Comparison of ENCODE assay signal across 11 cellular contexts in the genomic region with DNA sequence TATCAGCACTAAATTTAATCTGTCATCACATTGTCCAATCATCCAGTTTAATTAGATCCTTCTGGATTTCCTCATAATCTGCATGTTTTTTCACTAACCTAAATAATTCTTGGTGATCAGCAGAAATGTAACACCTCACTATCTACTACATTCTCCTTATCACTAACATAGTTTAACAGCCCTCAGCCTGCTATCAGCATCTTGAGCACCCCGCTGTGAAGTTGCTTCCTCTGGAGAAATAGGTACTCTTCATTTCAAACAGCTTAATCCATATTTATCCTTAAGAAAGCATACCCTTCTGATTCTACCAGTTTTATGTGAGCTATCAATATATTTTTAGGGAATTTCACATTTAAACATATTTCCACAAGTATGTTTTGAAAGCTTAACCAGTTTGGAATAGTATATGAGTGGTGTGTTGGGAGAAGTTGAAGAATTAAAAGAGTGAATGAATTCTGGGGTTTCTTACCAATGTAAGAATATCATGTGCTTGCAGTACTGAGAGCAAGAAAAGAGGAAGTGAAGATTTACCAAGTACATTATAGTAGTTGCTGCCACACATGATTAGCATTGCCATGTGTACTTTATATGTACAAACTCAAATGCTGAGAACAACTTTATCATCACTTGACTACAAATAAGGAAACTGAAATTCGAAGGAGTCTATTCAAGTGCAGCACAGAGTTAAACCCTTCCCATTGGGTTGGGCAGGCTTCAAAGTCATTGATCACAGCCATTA.
DNase-seq lines count a peak whose midpoint lies in the region; ATAC-seq and TF ChIP-seq lines count a peak whose summit lies in the region.
"Had no signal": no experiment of that assay in that cellular context is flagged by ENCODE, and none has a peak within 500 bp of the region (broad histone marks: within the 10 kb centered on the region; RNA-seq: fewer than 3 reads in every experiment).

No MANE protein-coding gene starts in this region.

- TF ChIP-seq POLR2A in NB4 (IDR thresholded peaks at IDR 0.05; ENCODE audit: extremely low read depth, insufficient read length): no peak

- peak; percentile 100 for ATAC-seq in GM19452 (IDR thresholded peaks at IDR 0.05; ENCODE audit: unreplicated experiment)
- peak; percentile 100 for ATAC-seq in HG02973 (IDR thresholded peaks at IDR 0.05; ENCODE audit: unreplicated experiment)
- ATAC-seq: activated T-cell treated with anti-CD3 and anti-CD28 coated beads, Interleukin-2, amount 50 U/mL, for 4 hours; Right ventricle myocardium inferior had no signal

- no peaks in the 10 kb centered on the region for H3K79me2 ChIP-seq in DOHH2 (ENCODE audit: control insufficient read depth, low read length)

- H3K36me3 ChIP-seq in DOHH2 (ENCODE audit: control insufficient read depth, low read length): no peaks in the 10 kb centered on the region
- H3K36me3 ChIP-seq: neutrophil had no signal

- no peaks in the 10 kb centered on the region for H3K9me2 ChIP-seq in DOHH2 (replicated peaks; ENCODE audit: control insufficient read depth, low read length)

- H3K27ac ChIP-seq in DOHH2 (ENCODE audit: low read depth, low read length): peak overlapping the region; percentile 20; the same call in 1 of the 2 replicates
- H3K27ac ChIP-seq: neutrophil had no signal

- no peaks in the 10 kb centered on the region for H3K9me3 ChIP-seq in DOHH2 (ENCODE audit: control insufficient read depth, insufficient read depth, low read length)
- H3K9me3 ChIP-seq: neutrophil had no signal

- no peak overlapping the region for H3K4me3 ChIP-seq in DOHH2 (ENCODE audit: low read length)
- no peak overlapping the region for H3K4me3 ChIP-seq in NB4 (ENCODE audit: low read depth, low read length)

- H3K4me1 ChIP-seq in DOHH2 (ENCODE audit: control insufficient read depth, low read length): peaks cover 16% of the 10 kb centered on the region

- no peaks in the 10 kb centered on the region for H3K27me3 ChIP-seq in DOHH2 (ENCODE audit: control insufficient read depth, low read length)
- H3K27me3 ChIP-seq: neutrophil had no signal

- H3K4me2 ChIP-seq in DOHH2 (ENCODE audit: low read length): peak overlapping the region; percentile 45

- H3F3A ChIP-seq in DOHH2 (ENCODE audit: control insufficient read depth, insufficient read depth): no peaks in the 10 kb centered on the region

- DNase-seq in NB4 (ENCODE audit: low read depth) (peak; percentile 9), NCI-H2196 (lab: John Stamatoyannopoulos, UW; ENCODE audit: unreplicated experiment) (no peak), superior temporal gyrus (ENCODE audit: extremely low spot score) (no peak), pons (ENCODE audit: low spot score) (no peak)
- DNase-seq in activated naive CD4-positive, alpha-beta T cell treated with anti-CD3 and anti-CD28 coated beads, Interleukin-2, amount 50 U/mL, for 16 hours: no peak
- DNase-seq: activated T-cell treated with anti-CD3 and anti-CD28 coated beads, Interleukin-2, amount 50 U/mL, for 4 hours had no signal

- no peak for TF ChIP-seq CTCF in DOHH2 (IDR thresholded peaks at IDR 0.05; ENCODE audit: low read depth, low read length, poor library complexity, severe bottlenecking)
- no peak for TF ChIP-seq CTCF in NB4 (IDR thresholded peaks at IDR 0.05; ENCODE audit: low read depth, low read length)

- no peaks in the 10 kb centered on the region for H4K20me1 ChIP-seq in DOHH2 (ENCODE audit: control insufficient read depth, insufficient read depth, low read depth, low read length)
